In the genomic region with DNA sequence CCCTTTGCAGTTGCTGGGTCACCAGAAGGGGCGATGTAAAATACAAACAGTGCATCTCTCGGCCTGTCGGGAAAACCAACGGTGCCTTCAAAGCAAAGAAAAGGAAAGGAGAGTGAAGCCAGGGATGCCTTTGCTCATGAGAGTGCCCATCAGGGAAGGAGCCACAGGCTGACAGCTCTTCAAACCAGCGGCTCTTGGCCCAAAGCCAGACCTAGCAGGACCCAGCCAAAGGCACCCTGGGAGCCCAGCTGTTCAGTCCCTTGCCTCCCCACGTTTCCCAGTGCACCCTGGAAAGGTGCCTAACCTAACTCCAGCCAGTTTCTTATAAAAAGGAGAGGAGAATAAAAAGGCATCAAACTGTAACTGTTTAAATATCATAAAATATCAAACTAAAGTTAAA, we compare ENCODE assay signal across 16 cellular contexts. TPM values are rescaled to one million over a fixed set of nuclear protein-coding genes. Genes with fewer than 3 reads are reported as not detected.
DNase-seq lines count a peak whose midpoint lies in the region; ATAC-seq, FAIRE-seq and TF ChIP-seq lines count a peak whose summit lies in the region.
"Had no signal": no experiment of that assay in that cellular context is flagged by ENCODE, and none has a peak within 500 bp of the region (broad histone marks: within the 10 kb centered on the region; RNA-seq: fewer than 3 reads in every experiment).

No MANE protein-coding gene starts in this region.

- H3K36me3 ChIP-seq in left lung: no peaks in the 10 kb centered on the region
- H3K36me3 ChIP-seq: sigmoid colon had no signal

- TF ChIP-seq CTCF in left lung (IDR thresholded peaks at IDR 0.05): no peak
- TF ChIP-seq CTCF in D721Med (IDR thresholded peaks at IDR 0.05; ENCODE audit: insufficient read depth, missing control alignments): no peak

- DNase-seq in DMS53 treated with DMSO at 0.1 percent for 48 hours (lab: John Stamatoyannopoulos, UW; ENCODE audit: unreplicated experiment) (peak; percentile 100), NCI-H128 (lab: John Stamatoyannopoulos, UW; ENCODE audit: unreplicated experiment) (peak; percentile 14), NCI-H748 (lab: John Stamatoyannopoulos, UW; ENCODE audit: unreplicated experiment) (peak; percentile 71), right cardiac atrium (peak; percentile 44 to 81 (median 76)), left lung (no peak), AG20443 (ENCODE audit: low spot score) (no peak), D721Med (ENCODE audit: insufficient read length, low spot score) (no peak), midbrain (lab: John Stamatoyannopoulos, UW) (no peak)
- DNase-seq: activated gamma-delta T cell; C1 segment of cervical spinal cord; effector memory CD4-positive, alpha-beta T cell; foreskin melanocyte; kidney; NCI-H1048; sigmoid colon; stimulated activated naive CD8-positive, alpha-beta T cell treated with anti-CD3 and anti-CD28 coated beads, Interleukin-15, amount 100 ng/mL, for 72 hours had no signal

- H3K4me3 ChIP-seq in right cardiac atrium (ENCODE audit: low read length): no peak overlapping the region
- H3K4me3 ChIP-seq in left lung: no peak overlapping the region
- H3K4me3 ChIP-seq: sigmoid colon had no signal

- no peak for FAIRE-seq in D721Med (lab: Jason Lieb, UNC)
- FAIRE-seq: kidney had no signal

- ATAC-seq in right cardiac atrium (peak; percentile 61 to 65), left lung (no peak)
- ATAC-seq: stimulated activated naive CD8-positive, alpha-beta T cell treated with anti-CD3 and anti-CD28 coated beads, Interleukin-15, amount 100 ng/mL, for 72 hours had no signal

- H3K27me3 ChIP-seq in right cardiac atrium (ENCODE audit: control insufficient read depth, insufficient read depth) (no peaks in the 10 kb centered on the region), left lung (no peaks in the 10 kb centered on the region)

- peak overlapping the region; percentile 5 for H3K27ac ChIP-seq in right cardiac atrium (ENCODE audit: low read length)
- H3K27ac ChIP-seq in left lung: no peak overlapping the region
- H3K27ac ChIP-seq: sigmoid colon had no signal

- no peaks in the 10 kb centered on the region for H3K9me3 ChIP-seq in right cardiac atrium (ENCODE audit: control insufficient read depth, low read length)
- H3K9me3 ChIP-seq in left lung: no peaks in the 10 kb centered on the region
- H3K9me3 ChIP-seq: sigmoid colon had no signal

- 35% methylated on average over 6 of the region's 6 CpGs for WGBS in right cardiac atrium

- intact Hi-C loops in right cardiac atrium (cut with DNase I): no loop called here
- intact Hi-C loops in left lung (cut with DNase I): no loop called here

- H3K4me1 ChIP-seq in right cardiac atrium (ENCODE audit: control insufficient read depth, insufficient read depth, low read length) (peaks cover 2% of the 10 kb centered on the region), left lung (no peaks in the 10 kb centered on the region)
- H3K4me1 ChIP-seq: sigmoid colon had no signal

RNA-seq across cellular contexts. Expression of a gene that starts 29.2 kb away (rescaled TPM):
- 1 to 10 TPM; 1.2 to 6.1 (median 1.8) TPM for total RNA-seq in right cardiac atrium
- 0.63 TPM for polyA plus RNA-seq in right cardiac atrium
- under 1 TPM; 0.16 to 0.26 TPM for total RNA-seq in left lung
- total RNA-seq: kidney had no signal

Comparison
In these comparisons a context has a peak if more than half of its experiments do, and no peak if none do; other contexts are left out.
1. DNase-seq: peak in DMS53 treated with DMSO at 0.1 percent for 48 hours (single experiment), NCI-H128 (single experiment), NCI-H748 (single experiment) and right cardiac atrium (3 of 3); none in left lung (0 of 2), AG20443 (single experiment), D721Med (single experiment) and midbrain (single experiment).